Comparison of ENCODE assay signal across 8 cellular contexts in genomic region chr20:36573103-36573797, GRCh38. TPM values are rescaled to one million over a fixed set of nuclear protein-coding genes. Genes with fewer than 3 reads are reported as not detected.
DNase-seq lines count a peak whose midpoint lies in the region; ATAC-seq, FAIRE-seq and TF ChIP-seq lines count a peak whose summit lies in the region.

Gene TGIF2, plus strand, starts transcription at chr20:36573597. Its CDS starts 5,178 bp downstream, at chr20:36578775.

- H3K4me3 ChIP-seq in Caco-2 (ENCODE audit: low read depth, low read length), result peak within 1 kb of the TSS; percentile 82
- peak within 1 kb of the TSS; percentile 96 for H3K4me3 ChIP-seq in SJCRH30
- H3K4me3 ChIP-seq in fibroblast of villous mesenchyme (ENCODE audit: low read depth, low read length), result peak within 1 kb of the TSS; percentile 81
- H3K4me3 ChIP-seq in neuronal stem cell (ENCODE audit: low read length in 2 of 2), result peak within 1 kb of the TSS; percentile 92 to 94

- peaks cover 21% of the 10 kb centered on the region for H3K36me3 Mint-ChIP-seq in Caco-2 (ENCODE audit: insufficient read depth, unreplicated experiment)

- CTCF ChIA-PET in Caco-2 (lab: Charles Lee), result interaction anchor here (0.6 to 3.2 kb wide), 6 partner anchors 19 to 157 kb away, joined by 3 to 31 read pairs (median 4); partner anchors contain the start of gene RAB5IF

- peak within 1 kb of the TSS; percentile 90 for H2AFZ ChIP-seq in neuronal stem cell (ENCODE audit: low read length)

- peak within 1 kb of the TSS; percentile 63 for H3K27ac Mint-ChIP-seq in Caco-2 (ENCODE audit: unreplicated experiment)

- no peaks in the 10 kb centered on the region for H3K9me3 Mint-ChIP-seq in Caco-2 (ENCODE audit: unreplicated experiment)

- peaks cover 29% of the 10 kb centered on the region for H3K4me1 ChIP-seq in Caco-2
- H3K4me1 ChIP-seq in SJCRH30, result peaks cover 12% of the 10 kb centered on the region
- H3K4me1 ChIP-seq in neuronal stem cell (ENCODE audit: control insufficient read depth in 2 of 2, insufficient read depth in 1 of 2, low read depth in 1 of 2, low read length in 2 of 2), result peaks cover 16 to 22% of the 10 kb centered on the region in 2 donors

- peak within 1 kb of the TSS; percentile 99 for H2BK5ac ChIP-seq in neuronal stem cell (ENCODE audit: low read length)

- H3K4me1 Mint-ChIP-seq in Caco-2 (ENCODE audit: low read depth, unreplicated experiment), result peaks cover 12% of the 10 kb centered on the region

- H3K9me3 ChIP-seq in Caco-2 (no peaks in the 10 kb centered on the region), SJCRH30 (replicated peaks) (no peaks in the 10 kb centered on the region), neuronal stem cell (replicated peaks in 1 of 2; ENCODE audit: control insufficient read depth in 2 of 2, insufficient read depth in 1 of 2, low read depth in 1 of 2, low read length in 2 of 2) (no peaks in the 10 kb centered on the region)

- peak within 1 kb of the TSS; percentile 90 for H3K4me2 ChIP-seq in neuronal stem cell (ENCODE audit: insufficient read depth, low read length, poor library complexity, severe bottlenecking)

- peak within 1 kb of the TSS; percentile 0 for H4K91ac ChIP-seq in neuronal stem cell (ENCODE audit: low read depth, low read length, poor library complexity)

- DNase-seq in Caco-2 (peak; percentile 96 to 99), HTR-8/SVneo (ENCODE audit: insufficient read length, low spot score) (peak; percentile 100), SJCRH30 (peak; percentile 97), activated gamma-delta T cell (lab: John Stamatoyannopoulos, UW) (peak; percentile 88), fibroblast of villous mesenchyme (ENCODE audit: low read depth) (peak; percentile 87), neuronal stem cell (ENCODE audit: low spot score) (peak; percentile 91), substantia nigra (lab: John Stamatoyannopoulos, UW) (peak in 38 of 49 donors; percentile 4 to 71 (median 38))

- peak within 1 kb of the TSS; percentile 91 for H3K14ac ChIP-seq in neuronal stem cell (ENCODE audit: low read length)

- H2BK12ac ChIP-seq in neuronal stem cell (ENCODE audit: low read length), result peak within 1 kb of the TSS; percentile 97

- H2AK5ac ChIP-seq in neuronal stem cell (ENCODE audit: low read depth, low read length), result peak within 1 kb of the TSS; percentile 95

- H3K4me3 Mint-ChIP-seq in Caco-2 (ENCODE audit: unreplicated experiment), result peak within 1 kb of the TSS; percentile 79

- FAIRE-seq in HTR-8/SVneo (lab: Jason Lieb, UNC), result peak; percentile 99

- intact Hi-C loops in Caco-2 (cut with micrococcal nuclease; ENCODE audit: unreplicated experiment), result loop anchor here (1.0 to 2.0 kb wide), 2 partner anchors 10 to 16 kb away; no protein-coding TSS in a partner anchor

- 0 out of 2 replicates have a peak, but pooled peaks cover 1% of the 10 kb centered on the region for H3K36me3 ChIP-seq in Caco-2 (ENCODE audit: control insufficient read depth, insufficient read depth, low read length)
- H3K36me3 ChIP-seq in SJCRH30, result no peaks in the 10 kb centered on the region; the same call in 1 of the 2 replicates
- peaks cover 0 to 17% of the 10 kb centered on the region in 2 donors for H3K36me3 ChIP-seq in neuronal stem cell (replicated peaks in 1 of 2; ENCODE audit: control insufficient read depth in 2 of 2, insufficient read depth in 2 of 2, low read length in 2 of 2)

- H2BK120ac ChIP-seq in neuronal stem cell (ENCODE audit: low read depth, low read length), result peak within 1 kb of the TSS; percentile 99

- H3K79me1 ChIP-seq in neuronal stem cell (ENCODE audit: low read depth, low read length), result peaks cover 8% of the 10 kb centered on the region

- H3K18ac ChIP-seq in neuronal stem cell (ENCODE audit: low read length), result peak within 1 kb of the TSS; percentile 99

- H3K27me3 ChIP-seq in Caco-2 (replicated peaks; ENCODE audit: control insufficient read depth, insufficient read depth, low read length), result no peaks in the 10 kb centered on the region
- no peaks in the 10 kb centered on the region for H3K27me3 ChIP-seq in SJCRH30
- H3K27me3 ChIP-seq in neuronal stem cell (ENCODE audit: control insufficient read depth in 3 of 3, insufficient read depth in 3 of 3, low read depth in 1 of 3, low read length in 3 of 3), result no peaks in the 10 kb centered on the region

- no peak for TF ChIP-seq CTCF in Caco-2 (IDR thresholded peaks at IDR 0.05; ENCODE audit: insufficient read depth in 1 of 2, low read depth in 1 of 2, low read length in 1 of 2, severe bottlenecking in 1 of 2, unreplicated experiment in 1 of 2)
- no peak for TF ChIP-seq CTCF in fibroblast of villous mesenchyme (IDR thresholded peaks at IDR 0.05; ENCODE audit: insufficient read depth, low read depth, low read length)

- H3K27me3 Mint-ChIP-seq in Caco-2 (ENCODE audit: insufficient read depth, unreplicated experiment), result no peaks in the 10 kb centered on the region

- no TSS peak for BruUV-seq in Caco-2 (replicated peaks; lab: Mats Ljungman, UMichigan)

- peak; percentile 72 for ATAC-seq in GM19468 (IDR thresholded peaks at IDR 0.05; ENCODE audit: extremely low read depth, unreplicated experiment)

- H3K27ac ChIP-seq in SJCRH30 (peak within 1 kb of the TSS; percentile 92), neuronal stem cell (replicated peaks; ENCODE audit: low read length) (peak within 1 kb of the TSS; percentile 74), substantia nigra (ENCODE audit: low read depth, low read length, poor library complexity, severe bottlenecking) (peak within 1 kb of the TSS; percentile 70)

- peak within 1 kb of the TSS; percentile 75 for H3K23ac ChIP-seq in neuronal stem cell (ENCODE audit: low read depth, low read length, poor library complexity)

- no peak within 1 kb of the TSS for H4K8ac ChIP-seq in neuronal stem cell (ENCODE audit: low read depth, low read length)

- H3K4ac ChIP-seq in neuronal stem cell (ENCODE audit: low read length), result peak within 1 kb of the TSS; percentile 28

- WGBS in neuronal stem cell (ENCODE audit: extremely low coverage in 2 of 2, insufficient read length in 2 of 2, insufficient replicate concordance in 1 of 2), 2 donors, result no CpG with 5 or more reads among the region's 80 CpGs

- POLR2A ChIA-PET in Caco-2 (lab: Charles Lee), result interaction anchor here (0.6 to 1.4 kb wide), 16 partner anchors 13 to 1118 kb away, joined by 3 to 16 read pairs (median 5); partner anchors contain the start of genes DSN1 and RAB5IF

- peak within 1 kb of the TSS; percentile 98 for H3K9ac ChIP-seq in neuronal stem cell (ENCODE audit: low read depth, low read length, poor library complexity)

- H2BK15ac ChIP-seq in neuronal stem cell (ENCODE audit: low read length), result peak within 1 kb of the TSS; percentile 96

RNA-seq across cellular contexts. Expression of gene TGIF2, which starts in this region (rescaled TPM):
- total RNA-seq in Caco-2 (2022) (58.4 and 60.6 TPM in 2 replicates), fibroblast of villous mesenchyme (10.3 and 10.4 TPM in 2 replicates)
- 71.1 and 75.5 TPM in 2 replicates for total RNA-seq in SJCRH30 (2014; rRNA removed; shearing (Covaris generic))
- 116 TPM for polyA plus RNA-seq in neuronal stem cell (2013, experiment 1 of 2)
- 126 TPM for polyA plus RNA-seq in neuronal stem cell (2013, experiment 2 of 2)

Comparison
In these comparisons a context has a peak if more than half of its experiments do, and no peak if none do; other contexts are left out.
1. Peak in every context shown above with its lines: DNase-seq, ATAC-seq, H3K4me3 ChIP-seq and H3K27ac ChIP-seq.
2. DNase-seq: peak in every context shown above with its lines; median percentile 100 in HTR-8/SVneo; 98 in Caco-2; 97 in SJCRH30; 91 in neuronal stem cell; 88 in activated gamma-delta T cell; 87 in fibroblast of villous mesenchyme; 38 in substantia nigra.